ENCODE assay signal across 1 cellular context in the genomic region with DNA sequence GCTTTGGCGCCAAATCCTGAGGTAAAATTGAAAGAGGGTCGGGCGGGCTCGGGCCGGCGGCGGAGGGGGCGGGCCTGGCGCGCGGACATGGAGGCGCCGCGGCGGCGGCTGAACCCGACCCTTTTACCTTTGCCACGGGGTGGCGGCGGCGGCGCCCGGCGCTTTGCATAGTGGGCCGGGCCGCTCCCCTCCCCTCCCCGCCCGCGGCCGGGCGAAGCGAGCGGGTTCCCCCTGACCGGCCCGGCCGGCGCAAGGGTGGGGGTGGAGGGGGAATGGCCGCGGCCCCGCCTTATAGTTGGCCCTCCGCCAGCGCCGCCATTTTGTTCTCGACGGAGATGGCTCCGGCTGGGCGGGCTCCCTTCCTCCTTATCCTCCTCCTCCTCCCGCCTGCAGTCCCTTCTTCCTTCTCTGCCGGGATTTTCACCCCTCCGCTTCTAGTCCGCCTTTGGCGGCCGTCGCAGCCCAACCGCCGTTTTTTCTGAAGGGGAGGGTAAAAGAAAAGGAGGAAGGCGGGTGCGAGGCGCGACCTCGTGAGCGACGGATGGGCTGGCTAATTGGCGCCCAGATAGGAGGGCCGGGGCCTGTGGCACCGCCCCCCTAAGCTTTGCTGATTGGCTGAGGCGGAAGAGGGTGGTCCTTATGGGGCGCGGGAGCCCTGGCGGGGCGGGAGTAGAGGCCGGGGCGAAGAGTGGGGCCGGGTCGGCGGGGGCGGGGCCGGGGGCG.
A peak's percentile ranks its signal among the peaks of the same experiment; 100 is the strongest.
TF ChIP-seq lines count a peak whose summit lies in the region.

No MANE protein-coding gene starts in this region.

TF ChIP-seq in K562, 482 proteins besides CTCF, POLR2A, EP300 and RAD21 (continued from another document and continues in another):
- TF ChIP-seq, protein P1, sequence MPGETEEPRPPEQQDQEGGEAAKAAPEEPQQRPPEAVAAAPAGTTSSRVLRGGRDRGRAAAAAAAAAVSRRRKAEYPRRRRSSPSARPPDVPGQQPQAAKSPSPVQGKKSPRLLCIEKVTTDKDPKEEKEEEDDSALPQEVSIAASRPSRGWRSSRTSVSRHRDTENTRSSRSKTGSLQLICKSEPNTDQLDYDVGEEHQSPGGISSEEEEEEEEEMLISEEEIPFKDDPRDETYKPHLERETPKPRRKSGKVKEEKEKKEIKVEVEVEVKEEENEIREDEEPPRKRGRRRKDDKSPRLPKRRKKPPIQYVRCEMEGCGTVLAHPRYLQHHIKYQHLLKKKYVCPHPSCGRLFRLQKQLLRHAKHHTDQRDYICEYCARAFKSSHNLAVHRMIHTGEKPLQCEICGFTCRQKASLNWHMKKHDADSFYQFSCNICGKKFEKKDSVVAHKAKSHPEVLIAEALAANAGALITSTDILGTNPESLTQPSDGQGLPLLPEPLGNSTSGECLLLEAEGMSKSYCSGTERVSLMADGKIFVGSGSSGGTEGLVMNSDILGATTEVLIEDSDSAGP (CRISPR knock-in tag; IDR thresholded peaks at IDR 0.05): no peak
- TF ChIP-seq SIRT6 (IDR thresholded peaks at IDR 0.05; ENCODE audit: low read depth, low read length) (no peak), POLR2G (IDR thresholded peaks at IDR 0.05; ENCODE audit: low read depth, low read length) (peak; percentile 78), ARNT (IDR thresholded peaks at IDR 0.05) (0 out of 4 replicates have a peak, but pooled peaks of 1 of the 2 experiments have one; percentile 21), MTA1 (IDR thresholded peaks at IDR 0.05; ENCODE audit: borderline replicate concordance) (no peak), NRF1 (conservative IDR thresholded peaks at IDR 0.05 in 1 of 2, IDR thresholded peaks at IDR 0.05 in 1 of 2) (peak; percentile 81 to 82), LCOR (CRISPR knock-in tag; IDR thresholded peaks at IDR 0.05) (peak; percentile 61; the same call in 1 of the 2 replicates), KAT7 (CRISPR knock-in tag; IDR thresholded peaks at IDR 0.05; ENCODE audit: borderline replicate concordance) (no peak; the same call in 1 of the 2 replicates), WHSC1 (IDR thresholded peaks at IDR 0.05; ENCODE audit: low read length) (no peak), STAT5A (IDR thresholded peaks at IDR 0.05; ENCODE audit: borderline replicate concordance, low read length) (no peak), TBL1XR1 (IDR thresholded peaks at IDR 0.05; ENCODE audit: low read length in 2 of 2) (peak in 1 of 2 experiments; percentile 26; a peak in 1 of 4 replicates), ZNF764 (CRISPR knock-in tag; IDR thresholded peaks at IDR 0.05; ENCODE audit: low read depth) (no peak), SMAD3 (CRISPR knock-in tag; conservative IDR thresholded peaks at IDR 0.05) (no peak), HNRNPK (IDR thresholded peaks at IDR 0.05; ENCODE audit: low read depth, low read length, poor library complexity, severe bottlenecking) (no peak), MAFG (tag; conservative IDR thresholded peaks at IDR 0.05) (no peak), PHF21A (IDR thresholded peaks at IDR 0.05; ENCODE audit: borderline replicate concordance, low read depth) (no peak), ZNF551 (CRISPR knock-in tag; IDR thresholded peaks at IDR 0.05) (no peak), ILK (tag; IDR thresholded peaks at IDR 0.05; ENCODE audit: borderline replicate concordance, low read depth) (no peak), CHD1 (IDR thresholded peaks at IDR 0.05; ENCODE audit: low read length) (no peak), MAZ (CRISPR knock-in tag; conservative IDR thresholded peaks at IDR 0.05 in 1 of 2, IDR thresholded peaks at IDR 0.05 in 1 of 2) (peak; percentile 90 to 98), MAFF (IDR thresholded peaks at IDR 0.05; ENCODE audit: low read length) (no peak), TEAD4 (IDR thresholded peaks at IDR 0.05; ENCODE audit: low read length) (peak; percentile 55; the same call in 1 of the 2 replicates), TEAD4 (CRISPR knock-in tag; IDR thresholded peaks at IDR 0.05; ENCODE audit: borderline replicate concordance) (no peak), PHF8 (IDR thresholded peaks at IDR 0.05; ENCODE audit: borderline replicate concordance, low read length) (peak; percentile 77)
- TF ChIP-seq, protein P2, sequence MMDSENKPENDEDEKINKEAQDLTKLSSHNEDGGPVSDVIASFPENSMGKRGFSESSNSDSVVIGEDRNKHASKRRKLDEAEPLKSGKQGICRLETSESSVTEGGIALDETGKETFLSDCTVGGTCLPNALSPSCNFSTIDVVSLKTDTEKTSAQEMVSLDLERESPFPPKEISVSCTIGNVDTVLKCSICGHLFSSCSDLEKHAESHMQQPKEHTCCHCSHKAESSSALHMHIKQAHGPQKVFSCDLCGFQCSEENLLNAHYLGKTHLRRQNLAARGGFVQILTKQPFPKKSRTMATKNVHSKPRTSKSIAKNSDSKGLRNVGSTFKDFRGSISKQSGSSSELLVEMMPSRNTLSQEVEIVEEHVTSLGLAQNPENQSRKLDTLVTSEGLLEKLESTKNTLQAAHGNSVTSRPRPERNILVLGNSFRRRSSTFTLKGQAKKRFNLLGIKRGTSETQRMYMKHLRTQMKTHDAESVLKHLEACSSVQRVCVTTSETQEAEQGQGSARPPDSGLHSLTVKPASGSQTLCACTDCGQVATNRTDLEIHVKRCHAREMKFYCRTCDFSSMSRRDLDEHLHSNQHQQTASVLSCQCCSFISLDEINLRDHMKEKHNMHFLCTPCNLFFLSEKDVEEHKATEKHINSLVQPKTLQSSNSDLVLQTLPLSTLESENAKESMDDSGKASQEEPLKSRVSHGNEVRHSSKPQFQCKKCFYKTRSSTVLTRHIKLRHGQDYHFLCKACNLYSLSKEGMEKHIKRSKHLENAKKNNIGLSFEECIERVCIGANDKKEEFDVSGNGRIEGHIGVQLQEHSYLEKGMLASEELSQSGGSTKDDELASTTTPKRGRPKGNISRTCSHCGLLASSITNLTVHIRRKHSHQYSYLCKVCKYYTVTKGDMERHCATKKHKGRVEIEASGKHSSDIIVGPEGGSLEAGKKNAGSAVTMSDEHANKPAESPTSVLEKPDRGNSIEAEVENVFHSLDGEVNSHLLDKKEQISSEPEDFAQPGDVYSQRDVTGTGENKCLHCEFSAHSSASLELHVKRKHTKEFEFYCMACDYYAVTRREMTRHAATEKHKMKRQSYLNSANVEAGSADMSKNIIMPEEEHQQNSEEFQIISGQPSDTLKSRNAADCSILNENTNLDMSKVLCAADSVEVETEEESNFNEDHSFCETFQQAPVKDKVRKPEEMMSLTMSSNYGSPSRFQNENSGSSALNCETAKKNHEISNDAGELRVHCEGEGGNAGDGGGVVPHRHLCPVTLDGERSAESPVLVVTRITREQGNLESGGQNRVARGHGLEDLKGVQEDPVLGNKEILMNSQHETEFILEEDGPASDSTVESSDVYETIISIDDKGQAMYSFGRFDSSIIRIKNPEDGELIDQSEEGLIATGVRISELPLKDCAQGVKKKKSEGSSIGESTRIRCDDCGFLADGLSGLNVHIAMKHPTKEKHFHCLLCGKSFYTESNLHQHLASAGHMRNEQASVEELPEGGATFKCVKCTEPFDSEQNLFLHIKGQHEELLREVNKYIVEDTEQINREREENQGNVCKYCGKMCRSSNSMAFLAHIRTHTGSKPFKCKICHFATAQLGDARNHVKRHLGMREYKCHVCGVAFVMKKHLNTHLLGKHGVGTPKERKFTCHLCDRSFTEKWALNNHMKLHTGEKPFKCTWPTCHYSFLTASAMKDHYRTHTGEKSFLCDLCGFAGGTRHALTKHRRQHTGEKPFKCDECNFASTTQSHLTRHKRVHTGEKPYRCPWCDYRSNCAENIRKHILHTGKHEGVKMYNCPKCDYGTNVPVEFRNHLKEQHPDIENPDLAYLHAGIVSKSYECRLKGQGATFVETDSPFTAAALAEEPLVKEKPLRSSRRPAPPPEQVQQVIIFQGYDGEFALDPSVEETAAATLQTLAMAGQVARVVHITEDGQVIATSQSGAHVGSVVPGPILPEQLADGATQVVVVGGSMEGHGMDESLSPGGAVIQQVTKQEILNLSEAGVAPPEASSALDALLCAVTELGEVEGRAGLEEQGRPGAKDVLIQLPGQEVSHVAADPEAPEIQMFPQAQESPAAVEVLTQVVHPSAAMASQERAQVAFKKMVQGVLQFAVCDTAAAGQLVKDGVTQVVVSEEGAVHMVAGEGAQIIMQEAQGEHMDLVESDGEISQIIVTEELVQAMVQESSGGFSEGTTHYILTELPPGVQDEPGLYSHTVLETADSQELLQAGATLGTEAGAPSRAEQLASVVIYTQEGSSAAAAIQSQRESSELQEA (IDR thresholded peaks at IDR 0.05; ENCODE audit: low read depth): no peak
- TF ChIP-seq, protein P3, sequence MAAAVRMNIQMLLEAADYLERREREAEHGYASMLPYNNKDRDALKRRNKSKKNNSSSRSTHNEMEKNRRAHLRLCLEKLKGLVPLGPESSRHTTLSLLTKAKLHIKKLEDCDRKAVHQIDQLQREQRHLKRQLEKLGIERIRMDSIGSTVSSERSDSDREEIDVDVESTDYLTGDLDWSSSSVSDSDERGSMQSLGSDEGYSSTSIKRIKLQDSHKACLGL (CRISPR knock-in tag; IDR thresholded peaks at IDR 0.05; ENCODE audit: borderline replicate concordance, poor library complexity, severe bottlenecking): no peak
- TF ChIP-seq, protein P4, sequence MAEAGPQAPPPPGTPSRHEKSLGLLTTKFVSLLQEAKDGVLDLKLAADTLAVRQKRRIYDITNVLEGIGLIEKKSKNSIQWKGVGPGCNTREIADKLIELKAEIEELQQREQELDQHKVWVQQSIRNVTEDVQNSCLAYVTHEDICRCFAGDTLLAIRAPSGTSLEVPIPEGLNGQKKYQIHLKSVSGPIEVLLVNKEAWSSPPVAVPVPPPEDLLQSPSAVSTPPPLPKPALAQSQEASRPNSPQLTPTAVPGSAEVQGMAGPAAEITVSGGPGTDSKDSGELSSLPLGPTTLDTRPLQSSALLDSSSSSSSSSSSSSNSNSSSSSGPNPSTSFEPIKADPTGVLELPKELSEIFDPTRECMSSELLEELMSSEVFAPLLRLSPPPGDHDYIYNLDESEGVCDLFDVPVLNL (CRISPR knock-in tag; IDR thresholded peaks at IDR 0.05; ENCODE audit: low read depth): 0 out of 2 replicates have a peak, but pooled peaks have one; percentile 56
- TF ChIP-seq, protein P5, sequence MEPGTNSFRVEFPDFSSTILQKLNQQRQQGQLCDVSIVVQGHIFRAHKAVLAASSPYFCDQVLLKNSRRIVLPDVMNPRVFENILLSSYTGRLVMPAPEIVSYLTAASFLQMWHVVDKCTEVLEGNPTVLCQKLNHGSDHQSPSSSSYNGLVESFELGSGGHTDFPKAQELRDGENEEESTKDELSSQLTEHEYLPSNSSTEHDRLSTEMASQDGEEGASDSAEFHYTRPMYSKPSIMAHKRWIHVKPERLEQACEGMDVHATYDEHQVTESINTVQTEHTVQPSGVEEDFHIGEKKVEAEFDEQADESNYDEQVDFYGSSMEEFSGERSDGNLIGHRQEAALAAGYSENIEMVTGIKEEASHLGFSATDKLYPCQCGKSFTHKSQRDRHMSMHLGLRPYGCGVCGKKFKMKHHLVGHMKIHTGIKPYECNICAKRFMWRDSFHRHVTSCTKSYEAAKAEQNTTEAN (CRISPR knock-in tag; IDR thresholded peaks at IDR 0.05): no peak
- TF ChIP-seq, protein P6, sequence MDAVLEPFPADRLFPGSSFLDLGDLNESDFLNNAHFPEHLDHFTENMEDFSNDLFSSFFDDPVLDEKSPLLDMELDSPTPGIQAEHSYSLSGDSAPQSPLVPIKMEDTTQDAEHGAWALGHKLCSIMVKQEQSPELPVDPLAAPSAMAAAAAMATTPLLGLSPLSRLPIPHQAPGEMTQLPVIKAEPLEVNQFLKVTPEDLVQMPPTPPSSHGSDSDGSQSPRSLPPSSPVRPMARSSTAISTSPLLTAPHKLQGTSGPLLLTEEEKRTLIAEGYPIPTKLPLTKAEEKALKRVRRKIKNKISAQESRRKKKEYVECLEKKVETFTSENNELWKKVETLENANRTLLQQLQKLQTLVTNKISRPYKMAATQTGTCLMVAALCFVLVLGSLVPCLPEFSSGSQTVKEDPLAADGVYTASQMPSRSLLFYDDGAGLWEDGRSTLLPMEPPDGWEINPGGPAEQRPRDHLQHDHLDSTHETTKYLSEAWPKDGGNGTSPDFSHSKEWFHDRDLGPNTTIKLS (IDR thresholded peaks at IDR 0.05; ENCODE audit: borderline replicate concordance, low read depth): no peak
- TF ChIP-seq, protein P7, sequence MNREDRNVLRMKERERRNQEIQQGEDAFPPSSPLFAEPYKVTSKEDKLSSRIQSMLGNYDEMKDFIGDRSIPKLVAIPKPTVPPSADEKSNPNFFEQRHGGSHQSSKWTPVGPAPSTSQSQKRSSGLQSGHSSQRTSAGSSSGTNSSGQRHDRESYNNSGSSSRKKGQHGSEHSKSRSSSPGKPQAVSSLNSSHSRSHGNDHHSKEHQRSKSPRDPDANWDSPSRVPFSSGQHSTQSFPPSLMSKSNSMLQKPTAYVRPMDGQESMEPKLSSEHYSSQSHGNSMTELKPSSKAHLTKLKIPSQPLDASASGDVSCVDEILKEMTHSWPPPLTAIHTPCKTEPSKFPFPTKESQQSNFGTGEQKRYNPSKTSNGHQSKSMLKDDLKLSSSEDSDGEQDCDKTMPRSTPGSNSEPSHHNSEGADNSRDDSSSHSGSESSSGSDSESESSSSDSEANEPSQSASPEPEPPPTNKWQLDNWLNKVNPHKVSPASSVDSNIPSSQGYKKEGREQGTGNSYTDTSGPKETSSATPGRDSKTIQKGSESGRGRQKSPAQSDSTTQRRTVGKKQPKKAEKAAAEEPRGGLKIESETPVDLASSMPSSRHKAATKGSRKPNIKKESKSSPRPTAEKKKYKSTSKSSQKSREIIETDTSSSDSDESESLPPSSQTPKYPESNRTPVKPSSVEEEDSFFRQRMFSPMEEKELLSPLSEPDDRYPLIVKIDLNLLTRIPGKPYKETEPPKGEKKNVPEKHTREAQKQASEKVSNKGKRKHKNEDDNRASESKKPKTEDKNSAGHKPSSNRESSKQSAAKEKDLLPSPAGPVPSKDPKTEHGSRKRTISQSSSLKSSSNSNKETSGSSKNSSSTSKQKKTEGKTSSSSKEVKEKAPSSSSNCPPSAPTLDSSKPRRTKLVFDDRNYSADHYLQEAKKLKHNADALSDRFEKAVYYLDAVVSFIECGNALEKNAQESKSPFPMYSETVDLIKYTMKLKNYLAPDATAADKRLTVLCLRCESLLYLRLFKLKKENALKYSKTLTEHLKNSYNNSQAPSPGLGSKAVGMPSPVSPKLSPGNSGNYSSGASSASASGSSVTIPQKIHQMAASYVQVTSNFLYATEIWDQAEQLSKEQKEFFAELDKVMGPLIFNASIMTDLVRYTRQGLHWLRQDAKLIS (CRISPR knock-in tag; IDR thresholded peaks at IDR 0.05): no peak
- TF ChIP-seq, protein P8, sequence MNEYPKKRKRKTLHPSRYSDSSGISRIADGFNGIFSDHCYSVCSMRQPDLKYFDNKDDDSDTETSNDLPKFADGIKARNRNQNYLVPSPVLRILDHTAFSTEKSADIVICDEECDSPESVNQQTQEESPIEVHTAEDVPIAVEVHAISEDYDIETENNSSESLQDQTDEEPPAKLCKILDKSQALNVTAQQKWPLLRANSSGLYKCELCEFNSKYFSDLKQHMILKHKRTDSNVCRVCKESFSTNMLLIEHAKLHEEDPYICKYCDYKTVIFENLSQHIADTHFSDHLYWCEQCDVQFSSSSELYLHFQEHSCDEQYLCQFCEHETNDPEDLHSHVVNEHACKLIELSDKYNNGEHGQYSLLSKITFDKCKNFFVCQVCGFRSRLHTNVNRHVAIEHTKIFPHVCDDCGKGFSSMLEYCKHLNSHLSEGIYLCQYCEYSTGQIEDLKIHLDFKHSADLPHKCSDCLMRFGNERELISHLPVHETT (CRISPR knock-in tag; conservative IDR thresholded peaks at IDR 0.05 in 1 of 2, IDR thresholded peaks at IDR 0.05 in 1 of 2): peak in 1 of 2 experiments; percentile 98; a peak in 2 of 4 replicates
- TF ChIP-seq, protein P9, sequence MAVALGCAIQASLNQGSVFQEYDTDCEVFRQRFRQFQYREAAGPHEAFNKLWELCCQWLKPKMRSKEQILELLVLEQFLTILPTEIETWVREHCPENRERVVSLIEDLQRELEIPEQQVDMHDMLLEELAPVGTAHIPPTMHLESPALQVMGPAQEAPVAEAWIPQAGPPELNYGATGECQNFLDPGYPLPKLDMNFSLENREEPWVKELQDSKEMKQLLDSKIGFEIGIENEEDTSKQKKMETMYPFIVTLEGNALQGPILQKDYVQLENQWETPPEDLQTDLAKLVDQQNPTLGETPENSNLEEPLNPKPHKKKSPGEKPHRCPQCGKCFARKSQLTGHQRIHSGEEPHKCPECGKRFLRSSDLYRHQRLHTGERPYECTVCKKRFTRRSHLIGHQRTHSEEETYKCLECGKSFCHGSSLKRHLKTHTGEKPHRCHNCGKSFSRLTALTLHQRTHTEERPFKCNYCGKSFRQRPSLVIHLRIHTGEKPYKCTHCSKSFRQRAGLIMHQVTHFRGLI (CRISPR knock-in tag; IDR thresholded peaks at IDR 0.05): peak; percentile 94; the same call in 1 of the 2 replicates
